1 cellular context compared by ENCODE assay signal in genomic region chr19:1307320-1307719, GRCh38.
TF ChIP-seq lines count a peak whose summit lies in the region.

No MANE protein-coding gene starts in this region.

TF ChIP-seq in GM12878, 131 proteins besides CTCF, POLR2A, EP300 and RAD21:
- TF ChIP-seq YBX1 (IDR thresholded peaks at IDR 0.05) = no peak
- TF ChIP-seq POU2F2 (IDR thresholded peaks at IDR 0.05; ENCODE audit: borderline replicate concordance, low read depth, low read length) = no peak
- no peak for TF ChIP-seq ESRRA (IDR thresholded peaks at IDR 0.05; ENCODE audit: low read length)
- TF ChIP-seq ATF7 (IDR thresholded peaks at IDR 0.05; ENCODE audit: low read depth) = no peak
- TF ChIP-seq RELB (IDR thresholded peaks at IDR 0.05; ENCODE audit: low read depth) = no peak
- TF ChIP-seq SMARCA5 (IDR thresholded peaks at IDR 0.05) = no peak
- no peak for TF ChIP-seq STAT3 (IDR thresholded peaks at IDR 0.05; ENCODE audit: low read depth, low read length)
- TF ChIP-seq BRCA1 (IDR thresholded peaks at IDR 0.05; ENCODE audit: low read depth, low read length) = no peak
- TF ChIP-seq ZNF24 (IDR thresholded peaks at IDR 0.05) = no peak
- no peak for TF ChIP-seq PRDM15 (CRISPR knock-in tag; IDR thresholded peaks at IDR 0.05)
- TF ChIP-seq MEF2A (IDR thresholded peaks at IDR 0.05; ENCODE audit: insufficient read depth, low read depth, low read length) = no peak
- no peak for TF ChIP-seq EGR1 (IDR thresholded peaks at IDR 0.05; ENCODE audit: borderline replicate concordance in 1 of 2, low read depth in 2 of 2, low read length in 2 of 2)
- TF ChIP-seq ZNF274 (IDR thresholded peaks at IDR 0.05; ENCODE audit: insufficient read depth, insufficient read length) = no peak
- TF ChIP-seq RCOR1 (conservative IDR thresholded peaks at IDR 0.05; ENCODE audit: low read depth, low read length) = no peak
- TF ChIP-seq YY1 (IDR thresholded peaks at IDR 0.05; ENCODE audit: low read depth, low read length) = no peak
- TF ChIP-seq ASH2L (IDR thresholded peaks at IDR 0.05; ENCODE audit: borderline replicate concordance, low read depth) = no peak
